ENCODE assay signal across 2 cellular contexts in the genomic region with DNA sequence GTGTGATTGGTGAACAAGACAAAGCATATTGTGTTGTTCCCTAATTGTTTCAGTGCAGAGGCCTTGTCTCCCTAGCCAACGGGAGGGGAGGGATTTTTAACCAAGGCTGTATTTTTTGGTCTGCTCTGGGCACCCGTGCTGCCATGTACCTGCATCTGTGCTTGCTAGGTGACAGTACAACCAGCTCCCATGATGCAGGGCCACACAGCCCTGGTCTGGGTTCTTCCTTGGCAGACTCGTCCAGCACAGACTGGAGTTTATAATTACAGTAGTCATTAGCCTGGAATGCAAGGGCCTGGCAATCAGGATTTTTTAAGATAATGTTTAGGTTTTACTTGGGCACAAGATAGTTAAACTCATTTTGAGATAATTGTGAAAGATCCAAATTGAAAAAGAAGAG.
TF ChIP-seq lines count a peak whose summit lies in the region.

No MANE protein-coding gene starts in this region.

TF ChIP-seq in GM23338, 12 proteins besides CTCF, POLR2A, EP300 and RAD21 (continued from another document):
- TF ChIP-seq ZNF462 (CRISPR knock-in tag; IDR thresholded peaks at IDR 0.05) (no peak), POLR2AphosphoS5 (IDR thresholded peaks at IDR 0.05; ENCODE audit: low read depth) (no peak), CREB1 (CRISPR knock-in tag; IDR thresholded peaks at IDR 0.05; ENCODE audit: low read depth) (no peak), ETS1 (IDR thresholded peaks at IDR 0.05) (no peak), NANOG (IDR thresholded peaks at IDR 0.05; ENCODE audit: borderline replicate concordance) (no peak), ZNF331 (CRISPR knock-in tag; IDR thresholded peaks at IDR 0.05; ENCODE audit: low read depth) (no peak), JUNB (IDR thresholded peaks at IDR 0.05; ENCODE audit: unreplicated experiment) (no peak)
- TF ChIP-seq, protein P1, sequence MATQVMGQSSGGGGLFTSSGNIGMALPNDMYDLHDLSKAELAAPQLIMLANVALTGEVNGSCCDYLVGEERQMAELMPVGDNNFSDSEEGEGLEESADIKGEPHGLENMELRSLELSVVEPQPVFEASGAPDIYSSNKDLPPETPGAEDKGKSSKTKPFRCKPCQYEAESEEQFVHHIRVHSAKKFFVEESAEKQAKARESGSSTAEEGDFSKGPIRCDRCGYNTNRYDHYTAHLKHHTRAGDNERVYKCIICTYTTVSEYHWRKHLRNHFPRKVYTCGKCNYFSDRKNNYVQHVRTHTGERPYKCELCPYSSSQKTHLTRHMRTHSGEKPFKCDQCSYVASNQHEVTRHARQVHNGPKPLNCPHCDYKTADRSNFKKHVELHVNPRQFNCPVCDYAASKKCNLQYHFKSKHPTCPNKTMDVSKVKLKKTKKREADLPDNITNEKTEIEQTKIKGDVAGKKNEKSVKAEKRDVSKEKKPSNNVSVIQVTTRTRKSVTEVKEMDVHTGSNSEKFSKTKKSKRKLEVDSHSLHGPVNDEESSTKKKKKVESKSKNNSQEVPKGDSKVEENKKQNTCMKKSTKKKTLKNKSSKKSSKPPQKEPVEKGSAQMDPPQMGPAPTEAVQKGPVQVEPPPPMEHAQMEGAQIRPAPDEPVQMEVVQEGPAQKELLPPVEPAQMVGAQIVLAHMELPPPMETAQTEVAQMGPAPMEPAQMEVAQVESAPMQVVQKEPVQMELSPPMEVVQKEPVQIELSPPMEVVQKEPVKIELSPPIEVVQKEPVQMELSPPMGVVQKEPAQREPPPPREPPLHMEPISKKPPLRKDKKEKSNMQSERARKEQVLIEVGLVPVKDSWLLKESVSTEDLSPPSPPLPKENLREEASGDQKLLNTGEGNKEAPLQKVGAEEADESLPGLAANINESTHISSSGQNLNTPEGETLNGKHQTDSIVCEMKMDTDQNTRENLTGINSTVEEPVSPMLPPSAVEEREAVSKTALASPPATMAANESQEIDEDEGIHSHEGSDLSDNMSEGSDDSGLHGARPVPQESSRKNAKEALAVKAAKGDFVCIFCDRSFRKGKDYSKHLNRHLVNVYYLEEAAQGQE (IDR thresholded peaks at IDR 0.05; ENCODE audit: unreplicated experiment) = no peak

TF ChIP-seq in WTC11, 78 proteins besides CTCF, POLR2A, EP300 and RAD21 (continued from another document):
- TF ChIP-seq ZNF121 (CRISPR knock-in tag; IDR thresholded peaks at IDR 0.05) = no peak
- TF ChIP-seq, protein P2, sequence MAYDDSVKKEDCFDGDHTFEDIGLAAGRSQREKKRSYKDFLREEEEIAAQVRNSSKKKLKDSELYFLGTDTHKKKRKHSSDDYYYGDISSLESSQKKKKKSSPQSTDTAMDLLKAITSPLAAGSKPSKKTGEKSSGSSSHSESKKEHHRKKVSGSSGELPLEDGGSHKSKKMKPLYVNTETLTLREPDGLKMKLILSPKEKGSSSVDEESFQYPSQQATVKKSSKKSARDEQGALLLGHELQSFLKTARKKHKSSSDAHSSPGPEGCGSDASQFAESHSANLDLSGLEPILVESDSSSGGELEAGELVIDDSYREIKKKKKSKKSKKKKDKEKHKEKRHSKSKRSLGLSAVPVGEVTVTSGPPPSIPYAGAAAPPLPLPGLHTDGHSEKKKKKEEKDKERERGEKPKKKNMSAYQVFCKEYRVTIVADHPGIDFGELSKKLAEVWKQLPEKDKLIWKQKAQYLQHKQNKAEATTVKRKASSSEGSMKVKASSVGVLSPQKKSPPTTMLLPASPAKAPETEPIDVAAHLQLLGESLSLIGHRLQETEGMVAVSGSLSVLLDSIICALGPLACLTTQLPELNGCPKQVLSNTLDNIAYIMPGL (CRISPR knock-in tag; IDR thresholded peaks at IDR 0.05) = no peak
- TF ChIP-seq JAZF1 (CRISPR knock-in tag; IDR thresholded peaks at IDR 0.05) = no peak
- TF ChIP-seq ZSCAN18 (CRISPR knock-in tag; IDR thresholded peaks at IDR 0.05) = no peak
- no peak for TF ChIP-seq ZNF232 (CRISPR knock-in tag; IDR thresholded peaks at IDR 0.05)
- no peak for TF ChIP-seq SMAD4 (CRISPR knock-in tag; IDR thresholded peaks at IDR 0.05)
